25 cellular contexts compared by ENCODE assay signal in genomic region chr9:85702881-85703280, GRCh38. TPM values are rescaled to one million over a fixed set of nuclear protein-coding genes. Genes with fewer than 3 reads are reported as not detected.
DNase-seq lines count a peak whose midpoint lies in the region; ATAC-seq, FAIRE-seq and TF ChIP-seq lines count a peak whose summit lies in the region.
"Had no signal": no experiment of that assay in that cellular context is flagged by ENCODE, and none has a peak within 500 bp of the region (broad histone marks: within the 10 kb centered on the region; RNA-seq: fewer than 3 reads in every experiment).

No MANE protein-coding gene starts in this region.

- peak overlapping the region; percentile 13 for H3K27ac Mint-ChIP-seq in central memory CD8-positive, alpha-beta T cell (ENCODE audit: low read depth)
- H3K27ac Mint-ChIP-seq: activated naive CD8-positive, alpha-beta T cell treated with anti-CD3 and anti-CD28 coated beads, Interleukin-2, amount 10 ng/mL, durations not matched to agents 7 days and 5 days; H9; stimulated activated naive CD8-positive, alpha-beta T cell treated with anti-CD3 and anti-CD28 coated beads, Interleukin-15, Interleukin-2, amounts not matched to agents 100 ng/mL and 50 ng/mL, for 24 hours had no signal

- POLR2A ChIA-PET in A549 (lab: Yijun Ruan, JAX): no interaction called here

- peaks cover 55% of the 10 kb centered on the region for H3K4me1 Mint-ChIP-seq in central memory CD8-positive, alpha-beta T cell
- H3K4me1 Mint-ChIP-seq: H9 had no signal

- H3K4me3 Mint-ChIP-seq in central memory CD8-positive, alpha-beta T cell: no peak overlapping the region
- H3K4me3 Mint-ChIP-seq: activated naive CD8-positive, alpha-beta T cell treated with anti-CD3 and anti-CD28 coated beads, Interleukin-2, amount 10 ng/mL, durations not matched to agents 7 days and 5 days; activated T-cell treated with anti-CD3 and anti-CD28 coated beads, Interleukin-2, amount 50 U/mL, for 4 hours; H9; naive thymus-derived CD4-positive, alpha-beta T cell; stimulated activated naive CD8-positive, alpha-beta T cell treated with anti-CD3 and anti-CD28 coated beads, Interleukin-15, Interleukin-2, amounts not matched to agents 100 ng/mL and 50 ng/mL, for 24 hours had no signal

- H3K9me3 Mint-ChIP-seq in central memory CD8-positive, alpha-beta T cell: no peaks in the 10 kb centered on the region
- H3K9me3 Mint-ChIP-seq: activated naive CD8-positive, alpha-beta T cell treated with anti-CD3 and anti-CD28 coated beads, Interleukin-2, amount 10 ng/mL, durations not matched to agents 7 days and 5 days; activated T-cell treated with anti-CD3 and anti-CD28 coated beads, Interleukin-2, amount 50 U/mL, for 4 hours; H9; stimulated activated naive CD8-positive, alpha-beta T cell treated with anti-CD3 and anti-CD28 coated beads, Interleukin-15, Interleukin-2, amounts not matched to agents 100 ng/mL and 50 ng/mL, for 24 hours had no signal

- intact Hi-C loops in left lung (cut with DNase I): loop anchor here in 1 of 2 donors (10.0 kb wide), 1 partner anchor 82 kb away; no protein-coding TSS in a partner anchor

- peaks cover 7% of the 10 kb centered on the region for H3K36me3 Mint-ChIP-seq in central memory CD8-positive, alpha-beta T cell (ENCODE audit: insufficient read depth)

- FAIRE-seq in A549 (lab: Jason Lieb, UNC): no peak
- FAIRE-seq: HTR-8/SVneo, TTC549 had no signal

- no peaks in the 10 kb centered on the region for H3K9me3 ChIP-seq in A549
- no peaks in the 10 kb centered on the region for H3K9me3 ChIP-seq in left lung
- H3K9me3 ChIP-seq: prostate gland, SK-N-SH had no signal

- no peak for TF ChIP-seq RAD21 in A549 (conservative IDR thresholded peaks at IDR 0.05 in 1 of 2, IDR thresholded peaks at IDR 0.05 in 1 of 2)

- H3K36me3 ChIP-seq in left lung: no peaks in the 10 kb centered on the region
- H3K36me3 ChIP-seq: breast epithelium, prostate gland had no signal

- no peak for TF ChIP-seq EP300 in A549 (IDR thresholded peaks at IDR 0.05)

- no peak overlapping the region for H3K4me2 ChIP-seq in A549
- H3K4me2 ChIP-seq: PC-9, SK-N-SH had no signal

- no peak overlapping the region for H3K4me3 ChIP-seq in A549
- H3K4me3 ChIP-seq in LNCaP clone FGC (ENCODE audit: low read depth, low read length): no peak overlapping the region
- H3K4me3 ChIP-seq in left lung: no peak overlapping the region
- H3K4me3 ChIP-seq: breast epithelium, lung, PC-9, prostate gland had no signal

- H3K27me3 Mint-ChIP-seq in central memory CD8-positive, alpha-beta T cell: no peaks in the 10 kb centered on the region
- H3K27me3 Mint-ChIP-seq: activated naive CD8-positive, alpha-beta T cell treated with anti-CD3 and anti-CD28 coated beads, Interleukin-2, amount 10 ng/mL, durations not matched to agents 7 days and 5 days; naive thymus-derived CD4-positive, alpha-beta T cell; stimulated activated naive CD8-positive, alpha-beta T cell treated with anti-CD3 and anti-CD28 coated beads, Interleukin-15, Interleukin-2, amounts not matched to agents 100 ng/mL and 50 ng/mL, for 24 hours had no signal

- H3K27ac ChIP-seq in A549: no peak overlapping the region
- no peak overlapping the region for H3K27ac ChIP-seq in left lung
- H3K27ac ChIP-seq: breast epithelium, PC-9, prostate gland had no signal

- DNase-seq in A549 (ENCODE audit: low read depth in 1 of 2, low spot score in 1 of 2): no peak
- DNase-seq in LNCaP clone FGC (ENCODE audit: low read depth): peak; percentile 1
- DNase-seq in central memory CD8-positive, alpha-beta T cell (ENCODE audit: low spot score in 2 of 2): no peak
- DNase-seq in left lung: no peak
- DNase-seq in NCI-H2029 (lab: John Stamatoyannopoulos, UW): no peak
- DNase-seq: activated CD4-positive, alpha-beta T cell treated with anti-CD3 and anti-CD28 coated beads, Interleukin-2, amount 50 U/mL, for 48 hours; activated naive CD8-positive, alpha-beta T cell treated with anti-CD3 and anti-CD28 coated beads, Interleukin-2, amount 10 ng/mL, durations not matched to agents 7 days and 5 days; activated T-cell treated with anti-CD3 and anti-CD28 coated beads, Interleukin-2, amount 50 U/mL, for 4 hours; effector memory CD4-positive, alpha-beta T cell; GF-D8; H9; naive thymus-derived CD4-positive, alpha-beta T cell; NCI-H187 treated with DMSO at 0.1 percent for 48 hours; NCI-H524; PC-9; SK-N-SH had no signal

- H3K4me1 ChIP-seq in A549 (peaks cover 3% of the 10 kb centered on the region; the same call in 1 of the 3 replicates), left lung (peaks cover 0 to 27% of the 10 kb centered on the region in 2 donors)
- H3K4me1 ChIP-seq: breast epithelium, prostate gland had no signal

- TF ChIP-seq CTCF in A549 (IDR thresholded peaks at IDR 0.05) (no peak), LNCaP clone FGC (IDR thresholded peaks at IDR 0.05; ENCODE audit: control insufficient read depth, extremely low read depth, insufficient read depth) (no peak), left lung (IDR thresholded peaks at IDR 0.05) (no peak)

- CTCF ChIA-PET in A549 (lab: Yijun Ruan, JAX): no interaction called here

- no peaks in the 10 kb centered on the region for H3K27me3 ChIP-seq in left lung
- H3K27me3 ChIP-seq: breast epithelium had no signal

- ATAC-seq in A549: no peak
- no peak for ATAC-seq in central memory CD8-positive, alpha-beta T cell (replicated peaks; ENCODE audit: extremely low read depth, poor library complexity, severe bottlenecking)
- peak; percentile 50 for ATAC-seq in left lung
- ATAC-seq in HG03342 (IDR thresholded peaks at IDR 0.05; ENCODE audit: unreplicated experiment): no peak
- no peak for ATAC-seq in HG02938 (IDR thresholded peaks at IDR 0.05; ENCODE audit: unreplicated experiment)
- no peak for ATAC-seq in HG03175 (IDR thresholded peaks at IDR 0.05; ENCODE audit: unreplicated experiment)
- ATAC-seq: activated T-cell treated with anti-CD3 and anti-CD28 coated beads, Interleukin-2, amount 50 U/mL, for 4 hours; naive thymus-derived CD4-positive, alpha-beta T cell had no signal

- no peak for TF ChIP-seq POLR2A in A549 (IDR thresholded peaks at IDR 0.05; ENCODE audit: low read length)

TF ChIP-seq in A549, 52 proteins besides CTCF, POLR2A, EP300 and RAD21:
- TF ChIP-seq FOSB (CRISPR knock-in tag; IDR thresholded peaks at IDR 0.05) (no peak), MAFK (IDR thresholded peaks at IDR 0.05; ENCODE audit: partially characterized antibody) (peak; percentile 7)

RNA-seq across cellular contexts. Expression of gene AGTPBP1, which starts 38.9 kb away (rescaled TPM):
- polyA plus RNA-seq in A549 (2011; rRNA removed) (14.1 and 18.8 TPM in 2 replicates), A549 (2017; fragmentation: RNase III; extraction: RNeasy Plus Mini Kit Qiagen cat#74134 plus additional on column Dnase treatment) (8.9 to 9.4 TPM (median 9.0 TPM) in 3 replicates)
- polyA plus RNA-seq in A549 (2012; cell fraction: cytosol; rRNA removed): 3.2 and 3.4 TPM in 2 replicates
- 2.1 and 3.6 TPM in 2 replicates for polyA plus RNA-seq in A549 (2012; cell fraction: nucleus; rRNA removed)
- 7.5 and 9.3 TPM in 2 replicates for polyA minus RNA-seq in A549 (2011; rRNA and poly(A)+ RNA removed)
- total RNA-seq in left lung: 10 to 100 TPM; 25.4 to 44.0 TPM
